8 cellular contexts compared by ENCODE assay signal in genomic region chr3:187015903-187016638, GRCh38.
DNase-seq lines count a peak whose midpoint lies in the region; ATAC-seq and TF ChIP-seq lines count a peak whose summit lies in the region.
"Had no signal": no experiment of that assay in that cellular context is flagged by ENCODE, and none has a peak within 500 bp of the region (broad histone marks: within the 10 kb centered on the region; RNA-seq: fewer than 3 reads in every experiment).

No MANE protein-coding gene starts in this region.

- no peak overlapping the region for H3K27ac ChIP-seq in smooth muscle cell (ENCODE audit: low read depth)
- H3K27ac ChIP-seq: stomach had no signal

- H3F3A ChIP-seq in smooth muscle cell (ENCODE audit: low read depth): no peaks in the 10 kb centered on the region

- no peaks in the 10 kb centered on the region for H3K9me3 ChIP-seq in smooth muscle cell (replicated peaks; ENCODE audit: low read depth)
- H3K9me3 ChIP-seq: stomach had no signal

- no peaks in the 10 kb centered on the region for H3K36me3 ChIP-seq in smooth muscle cell (ENCODE audit: low read depth)
- H3K36me3 ChIP-seq: stomach had no signal

- no peak overlapping the region for H3K9ac ChIP-seq in smooth muscle cell (ENCODE audit: low read depth)

- peak; percentile 63 for ATAC-seq in GM18861 (IDR thresholded peaks at IDR 0.05; ENCODE audit: unreplicated experiment)
- ATAC-seq in GM21576 (IDR thresholded peaks at IDR 0.05; ENCODE audit: unreplicated experiment): peak; percentile 56
- ATAC-seq in HG03575 (IDR thresholded peaks at IDR 0.05; ENCODE audit: extremely low read depth, insufficient number of reproducible peaks, low FRiP score, unreplicated experiment): peak; percentile 24

- DNase-seq in lung microvascular endothelial cell (ENCODE audit: low read depth in 2 of 2) (peak; percentile 53 to 68), smooth muscle cell (lab: John Stamatoyannopoulos, UW; ENCODE audit: unreplicated experiment) (no peak), NCI-H2081 treated with DMSO at 0.1 percent for 48 hours (lab: John Stamatoyannopoulos, UW) (no peak)
- DNase-seq in stimulated activated naive CD4-positive, alpha-beta T cell treated with Interleukin-2 at 50 U/mL for 16 hours (lab: John Stamatoyannopoulos, UW): no peak
- DNase-seq: stomach had no signal

- no peak overlapping the region for H3K4me2 ChIP-seq in smooth muscle cell

- H3K4me1 ChIP-seq in smooth muscle cell (ENCODE audit: low read depth): no peaks in the 10 kb centered on the region

- H3K4me3 ChIP-seq in smooth muscle cell: no peak overlapping the region
- H3K4me3 ChIP-seq: stomach had no signal

- no peaks in the 10 kb centered on the region for H4K20me1 ChIP-seq in smooth muscle cell (ENCODE audit: low read depth)

- no peaks in the 10 kb centered on the region for H3K27me3 ChIP-seq in smooth muscle cell (ENCODE audit: low read depth)
- H3K27me3 ChIP-seq: stomach had no signal

- 98% methylated on average over 14 of the region's 14 CpGs for WGBS in smooth muscle cell (ENCODE audit: low lambda C conversion rate)

- no peaks in the 10 kb centered on the region for H3K79me2 ChIP-seq in smooth muscle cell (ENCODE audit: low read depth)

- no peak for TF ChIP-seq CTCF in smooth muscle cell (IDR thresholded peaks at IDR 0.05; ENCODE audit: borderline replicate concordance, insufficient read depth, poor library complexity, severe bottlenecking)

- H2AFZ ChIP-seq in smooth muscle cell (ENCODE audit: low read depth): no peak overlapping the region

Comparison
In these comparisons a context has a peak if more than half of its experiments do, and no peak if none do; other contexts are left out.
1. DNase-seq: peak in lung microvascular endothelial cell (2 of 2); none in smooth muscle cell (single experiment), NCI-H2081 treated with DMSO at 0.1 percent for 48 hours (single experiment) and stimulated activated naive CD4-positive, alpha-beta T cell treated with Interleukin-2 at 50 U/mL for 16 hours (single experiment).
2. Peak in every context shown above with its lines, with median percentiles within 50 percentile points of each other: ATAC-seq.